ENCODE assay signal across 12 cellular contexts in genomic region chr14:38880643-38881567, GRCh38.
"Had no signal": no experiment of that assay in that cellular context is flagged by ENCODE, and none has a peak within 500 bp of the region (broad histone marks: within the 10 kb centered on the region; RNA-seq: fewer than 3 reads in every experiment).

No MANE protein-coding gene starts in this region.

- DNase-seq: activated CD4-positive, CD25-positive, alpha-beta regulatory T cell treated with anti-CD3 and anti-CD28 coated beads, Interleukin-2, amount 50 U/mL, for 72 hours; activated naive CD4-positive, alpha-beta T cell treated with Interleukin-2 at 50 U/mL for 16 hours; activated T-cell treated with anti-CD3 and anti-CD28 coated beads for 4 hours; anterior cingulate cortex; dorsolateral prefrontal cortex; hypothalamus; kidney; right cardiac atrium; small intestine had no signal

- H3K9me3 ChIP-seq: suprapubic skin had no signal

- H3K4me1 ChIP-seq: suprapubic skin had no signal

- H3K4me3 ChIP-seq: dorsolateral prefrontal cortex, suprapubic skin had no signal

- H3K36me3 ChIP-seq: suprapubic skin had no signal

- H3K27ac ChIP-seq: dorsolateral prefrontal cortex, suprapubic skin had no signal

- ATAC-seq: activated T-helper 17 cell treated with anti-CD3 and anti-CD28 coated beads, Interleukin-2, amount 50 U/mL, for 72 hours; esophagus mucosa; right cardiac atrium had no signal

- H3K27me3 ChIP-seq: dorsolateral prefrontal cortex, suprapubic skin had no signal
